In genomic region chr6:125812394-125813231, GRCh38 we compare ENCODE assay signal across 9 cellular contexts. TPM values are rescaled to one million over a fixed set of nuclear protein-coding genes. Genes with fewer than 3 reads are reported as not detected.
DNase-seq lines count a peak whose midpoint lies in the region; ATAC-seq and TF ChIP-seq lines count a peak whose summit lies in the region.
"Had no signal": no experiment of that assay in that cellular context is flagged by ENCODE, and none has a peak within 500 bp of the region (broad histone marks: within the 10 kb centered on the region; RNA-seq: fewer than 3 reads in every experiment).

No MANE protein-coding gene starts in this region.

- 31 to 34% (median 34%) methylated on average over 10 of the region's 10 CpGs for WGBS in ovary, 3 donors

- H3K9me3 ChIP-seq in ovary: no peaks in the 10 kb centered on the region

- ATAC-seq in GM21528 (IDR thresholded peaks at IDR 0.05; ENCODE audit: low FRiP score, unreplicated experiment): no peak
- no peak for ATAC-seq in activated CD8-positive, alpha-beta memory T cell treated with anti-CD3 and anti-CD28 coated beads, Interleukin-2, amount 10 ng/mL, durations not matched to agents 7 days and 5 days

- no peaks in the 10 kb centered on the region for H3K9me3 Mint-ChIP-seq in activated CD8-positive, alpha-beta memory T cell treated with anti-CD3 and anti-CD28 coated beads, Interleukin-2, amount 10 ng/mL, durations not matched to agents 7 days and 5 days (ENCODE audit: low read depth)
- H3K9me3 Mint-ChIP-seq: T-helper 1 cell treated with Interleukin-12 subunit alpha and Interleukin-12 subunit beta and Interleukin-4 antibody, amounts not matched to agents 30 μg/mL and 1 μg/mL, for 36 hours had no signal

- H3K36me3 ChIP-seq in ovary: no peaks in the 10 kb centered on the region

- peak overlapping the region; percentile 9 to 67 for H3K27ac ChIP-seq in ovary

- H3K4me1 ChIP-seq in ovary (ENCODE audit: insufficient read depth): peaks cover 16% of the 10 kb centered on the region

- no peak for TF ChIP-seq EP300 in ovary (IDR thresholded peaks at IDR 0.05)

- intact Hi-C loops in ovary (cut with DNase I): no loop called here

- H3K4me1 Mint-ChIP-seq in activated CD8-positive, alpha-beta memory T cell treated with anti-CD3 and anti-CD28 coated beads, Interleukin-2, amount 10 ng/mL, durations not matched to agents 7 days and 5 days: peaks cover 36% of the 10 kb centered on the region

- no peak for TF ChIP-seq POLR2A in ovary (IDR thresholded peaks at IDR 0.05)

- TF ChIP-seq CTCF in epithelial cell of proximal tubule (conservative IDR thresholded peaks at IDR 0.05; ENCODE audit: low read depth, low read length): no peak
- no peak for TF ChIP-seq CTCF in ovary (IDR thresholded peaks at IDR 0.05)

- H3K27me3 ChIP-seq in ovary: no peaks in the 10 kb centered on the region

- H3K27me3 Mint-ChIP-seq in activated CD8-positive, alpha-beta memory T cell treated with anti-CD3 and anti-CD28 coated beads, Interleukin-2, amount 10 ng/mL, durations not matched to agents 7 days and 5 days: no peaks in the 10 kb centered on the region

- in situ Hi-C loops in Caki2 (cut with HindIII; ENCODE audit: low pct_unique_long_range_greater_than_20kb, low sequenced_read_pairs): no loop called here

- peaks cover 33% of the 10 kb centered on the region for H3K36me3 Mint-ChIP-seq in activated CD8-positive, alpha-beta memory T cell treated with anti-CD3 and anti-CD28 coated beads, Interleukin-2, amount 10 ng/mL, durations not matched to agents 7 days and 5 days

- CTCF ChIA-PET in activated CD8-positive, alpha-beta memory T cell treated with anti-CD3 and anti-CD28 coated beads, Interleukin-2, amount 10 ng/mL, durations not matched to agents 7 days and 5 days (lab: Charles Lee): interaction anchor here (2.0 kb wide), 1 partner anchor 21 kb away, joined by 9 read pairs; the partner anchor contains the start of gene NCOA7

- H3K27ac Mint-ChIP-seq in activated CD8-positive, alpha-beta memory T cell treated with anti-CD3 and anti-CD28 coated beads, Interleukin-2, amount 10 ng/mL, durations not matched to agents 7 days and 5 days: no peak overlapping the region
- H3K27ac Mint-ChIP-seq: T-helper 1 cell treated with Interleukin-12 subunit alpha and Interleukin-12 subunit beta and Interleukin-4 antibody, amounts not matched to agents 30 μg/mL and 1 μg/mL, for 36 hours had no signal

- H3K4me3 ChIP-seq in epithelial cell of proximal tubule (ENCODE audit: low read depth, low read length): peak overlapping the region; percentile 26
- no peak overlapping the region for H3K4me3 ChIP-seq in ovary

- peak; percentile 91 for DNase-seq in Caki2 (ENCODE audit: low read depth)
- DNase-seq in OCI-M1 (lab: John Stamatoyannopoulos, UW): peak; percentile 70
- DNase-seq in epithelial cell of proximal tubule (ENCODE audit: low read depth): peak; percentile 84
- DNase-seq in ovary: no peak
- DNase-seq in T-helper 9 cell: no peak
- no peak for DNase-seq in amygdala (lab: John Stamatoyannopoulos, UW)
- no peak for DNase-seq in activated CD8-positive, alpha-beta memory T cell treated with anti-CD3 and anti-CD28 coated beads, Interleukin-2, amount 10 ng/mL, durations not matched to agents 7 days and 5 days

- no peak overlapping the region for H3K4me3 Mint-ChIP-seq in activated CD8-positive, alpha-beta memory T cell treated with anti-CD3 and anti-CD28 coated beads, Interleukin-2, amount 10 ng/mL, durations not matched to agents 7 days and 5 days
- H3K4me3 Mint-ChIP-seq: T-helper 1 cell treated with Interleukin-12 subunit alpha and Interleukin-12 subunit beta and Interleukin-4 antibody, amounts not matched to agents 30 μg/mL and 1 μg/mL, for 36 hours had no signal

RNA-seq across cellular contexts. Expression of gene NCOA7, which starts 21.9 kb away (rescaled TPM):
- 25.9 and 36.1 TPM in 2 replicates for total RNA-seq in Caki2 (2014; rRNA removed; shearing (Covaris generic); ENCODE audit: low replicate concordance)
- total RNA-seq in epithelial cell of proximal tubule (8.2 and 8.3 TPM in 2 replicates), ovary (10 to 100 TPM; 16.8 to 54.1 (median 34.9) TPM)
- 10 to 100 TPM; 10.9 to 30.0 TPM for polyA plus RNA-seq in ovary
- total RNA-seq in activated CD8-positive, alpha-beta memory T cell treated with anti-CD3 and anti-CD28 coated beads, Interleukin-2, amount 10 ng/mL, durations not matched to agents 7 days and 5 days: 10 to 100 TPM; 45.3 to 46.9 TPM

Comparison
In these comparisons a context has a peak if more than half of its experiments do, and no peak if none do; other contexts are left out.
1. DNase-seq: peak in Caki2 (single experiment), OCI-M1 (single experiment) and epithelial cell of proximal tubule (single experiment); none in ovary (0 of 5), T-helper 9 cell (single experiment), amygdala (0 of 56) and activated CD8-positive, alpha-beta memory T cell treated with anti-CD3 and anti-CD28 coated beads, Interleukin-2, amount 10 ng/mL, durations not matched to agents 7 days and 5 days (single experiment).